ENCODE assay signal across 28 cellular contexts in the genomic region with DNA sequence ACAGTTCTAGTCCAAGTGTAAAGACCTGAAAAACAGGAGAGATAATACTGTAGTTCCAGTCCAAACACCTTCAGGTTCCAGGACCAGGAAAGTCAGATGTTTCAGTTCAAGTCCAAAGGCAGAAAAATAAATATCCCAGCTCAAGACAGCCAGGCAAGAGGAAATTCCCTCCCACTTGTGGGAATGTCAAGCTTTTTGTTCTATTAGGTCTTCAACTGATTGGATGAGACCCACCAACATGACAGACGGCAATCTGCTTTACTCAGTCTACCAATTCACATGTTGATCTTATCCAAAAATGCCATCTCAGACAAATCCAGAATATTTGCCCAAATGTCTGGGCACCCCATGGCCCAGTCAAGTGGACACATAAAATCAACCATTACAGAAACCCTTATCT. TPM values are rescaled to one million over a fixed set of nuclear protein-coding genes. Genes with fewer than 3 reads are reported as not detected.
"Had no signal": no experiment of that assay in that cellular context is flagged by ENCODE, and none has a peak within 500 bp of the region (broad histone marks: within the 10 kb centered on the region; RNA-seq: fewer than 3 reads in every experiment).

No MANE protein-coding gene starts in this region.

- H3K9ac ChIP-seq: neural progenitor cell, parathyroid adenoma had no signal

- H3K9me3 Mint-ChIP-seq: neural progenitor cell had no signal

- H3K27me3 Mint-ChIP-seq: progenitor cell of endocrine pancreas; stimulated activated naive CD8-positive, alpha-beta T cell treated with anti-CD3 and anti-CD28 coated beads, Interleukin-15, Interleukin-2, amounts not matched to agents 100 ng/mL and 50 ng/mL, for 24 hours had no signal

- H3K36me3 ChIP-seq: neural progenitor cell, ovary, right lobe of liver, sigmoid colon, stomach, thoracic aorta, thyroid gland, tibial nerve, upper lobe of left lung, uterus had no signal

- H3K4me2 ChIP-seq: neural progenitor cell had no signal

- H3K36me3 Mint-ChIP-seq: neural progenitor cell; stimulated activated effector memory CD8-positive, alpha-beta T cell treated with anti-CD3 and anti-CD28 coated beads, Interleukin-12 subunit alpha, Interleukin-12 subunit beta, amount 100 ng/mL, for 72 hours had no signal

- H2AFZ ChIP-seq: neural progenitor cell, parathyroid adenoma had no signal

- FAIRE-seq: small intestine had no signal

- H3K4me1 ChIP-seq: neural progenitor cell, parathyroid adenoma, psoas muscle, right lobe of liver, stomach, thyroid gland, tibial nerve, upper lobe of left lung, uterus had no signal

- H3K79me2 ChIP-seq: parathyroid adenoma had no signal

- H3K9me3 ChIP-seq: ovary, psoas muscle, right lobe of liver, sigmoid colon, thoracic aorta, thyroid gland, upper lobe of left lung, uterus had no signal

- H3K27ac ChIP-seq: neural progenitor cell, ovary, parathyroid adenoma, psoas muscle, right lobe of liver, sigmoid colon, stomach, thoracic aorta, thyroid gland, tibial nerve, upper lobe of left lung, uterus had no signal

- H3K4me3 ChIP-seq: neural progenitor cell, ovary, psoas muscle, right lobe of liver, sigmoid colon, stomach, thoracic aorta, thyroid gland, tibial nerve, upper lobe of left lung, uterus had no signal

- H3K4me1 Mint-ChIP-seq: natural killer cell; nephron; stimulated activated effector memory CD8-positive, alpha-beta T cell treated with anti-CD3 and anti-CD28 coated beads, Interleukin-12 subunit alpha, Interleukin-12 subunit beta, amount 100 ng/mL, for 72 hours; stimulated activated naive B cell treated with anti-CD40 and anti-IgM and Interleukin-4, amounts not matched to agents 10 μg/mL and 1 μg/mL and 100 μg/mL, for 72 hours had no signal

- DNase-seq: natural killer cell; occipital lobe; ovary; posterior cingulate gyrus; psoas muscle; right cardiac atrium; right lobe of liver; sigmoid colon; stimulated activated CD4-positive, alpha-beta T cell treated with anti-CD3 and anti-CD28 coated beads, Interleukin-15, amount 100 ng/mL, for 24 hours; stimulated activated CD4-positive, alpha-beta T cell treated with anti-CD3 and anti-CD28 coated beads, Interleukin-2, amount 100 ng/mL, for 24 hours; stimulated activated CD4-positive, alpha-beta T cell treated with anti-CD3 and anti-CD28 coated beads, Interleukin-2, amount 100 ng/mL, for 48 hours; stimulated activated CD4-positive, alpha-beta T cell treated with anti-CD3 and anti-CD28 coated beads, Interleukin-4, amount 100 ng/mL, for 24 hours; stimulated activated naive B cell treated with anti-CD40 and anti-IgM and Interleukin-4, amounts not matched to agents 10 μg/mL and 1 μg/mL and 100 μg/mL, for 72 hours; stimulated activated naive CD4-positive, alpha-beta T cell treated with Interleukin-2 at 50 U/mL for 16 hours; stomach; thyroid gland; trophoblast cell; upper lobe of left lung; uterus had no signal

- H3K4me3 Mint-ChIP-seq: natural killer cell; nephron; neural progenitor cell; stimulated activated effector memory CD8-positive, alpha-beta T cell treated with anti-CD3 and anti-CD28 coated beads, Interleukin-12 subunit alpha, Interleukin-12 subunit beta, amount 100 ng/mL, for 72 hours; stimulated activated naive B cell treated with anti-CD40 and anti-IgM and Interleukin-4, amounts not matched to agents 10 μg/mL and 1 μg/mL and 100 μg/mL, for 72 hours; stimulated activated naive CD8-positive, alpha-beta T cell treated with anti-CD3 and anti-CD28 coated beads, Interleukin-15, Interleukin-2, amounts not matched to agents 100 ng/mL and 50 ng/mL, for 24 hours had no signal

- H3K27ac Mint-ChIP-seq: natural killer cell; neural progenitor cell; progenitor cell of endocrine pancreas; stimulated activated effector memory CD8-positive, alpha-beta T cell treated with anti-CD3 and anti-CD28 coated beads, Interleukin-12 subunit alpha, Interleukin-12 subunit beta, amount 100 ng/mL, for 72 hours; stimulated activated naive B cell treated with anti-CD40 and anti-IgM and Interleukin-4, amounts not matched to agents 10 μg/mL and 1 μg/mL and 100 μg/mL, for 72 hours; stimulated activated naive CD8-positive, alpha-beta T cell treated with anti-CD3 and anti-CD28 coated beads, Interleukin-15, Interleukin-2, amounts not matched to agents 100 ng/mL and 50 ng/mL, for 24 hours had no signal

- H3K27me3 ChIP-seq: neural progenitor cell, ovary, right lobe of liver, sigmoid colon, stomach, thyroid gland, tibial nerve, upper lobe of left lung, uterus had no signal

- ATAC-seq: natural killer cell; psoas muscle; right cardiac atrium; right lobe of liver; stimulated activated effector memory CD8-positive, alpha-beta T cell treated with anti-CD3 and anti-CD28 coated beads, Interleukin-12 subunit alpha, Interleukin-12 subunit beta, amount 100 ng/mL, for 72 hours; stimulated activated naive B cell treated with anti-CD40 and anti-IgM and Interleukin-4, amounts not matched to agents 10 μg/mL and 1 μg/mL and 100 μg/mL, for 72 hours had no signal

RNA-seq across cellular contexts. Expression of gene SEMA3D, which starts 33.1 kb away (rescaled TPM):
- total RNA-seq: natural killer cell had no signal
